Comparison of ENCODE assay signal across 2 cellular contexts in genomic region chr5:143770430-143770829, GRCh38.
TF ChIP-seq lines count a peak whose summit lies in the region.

No MANE protein-coding gene starts in this region.

TF ChIP-seq in GM23338, 12 proteins besides CTCF, POLR2A, EP300 and RAD21:
- TF ChIP-seq REST (IDR thresholded peaks at IDR 0.05; ENCODE audit: unreplicated experiment), result no peak
- TF ChIP-seq ZNF114 (CRISPR knock-in tag; IDR thresholded peaks at IDR 0.05), result no peak
- TF ChIP-seq ETS1 (IDR thresholded peaks at IDR 0.05), result no peak
- TF ChIP-seq EZH2 (IDR thresholded peaks at IDR 0.05; ENCODE audit: low read depth, unreplicated experiment), result no peak
TF ChIP-seq in GM23338: peak in this region for 0.

TF ChIP-seq in H1, 55 proteins besides CTCF, POLR2A, EP300 and RAD21 (continued from another document):
- no peak for TF ChIP-seq CREB1 (IDR thresholded peaks at IDR 0.05)
- TF ChIP-seq GTF2F1 (IDR thresholded peaks at IDR 0.05; ENCODE audit: borderline replicate concordance, low read depth, low read length), result no peak
- TF ChIP-seq MAX (IDR thresholded peaks at IDR 0.05), result no peak
- no peak for TF ChIP-seq CTBP2 (IDR thresholded peaks at IDR 0.05; ENCODE audit: borderline replicate concordance, insufficient read depth, insufficient read length, low read length)
- TF ChIP-seq CBX5 (IDR thresholded peaks at IDR 0.05; ENCODE audit: low read depth, low read length), result no peak
- no peak for TF ChIP-seq SIX5 (IDR thresholded peaks at IDR 0.05; ENCODE audit: low read depth, low read length)
- no peak for TF ChIP-seq RXRA (IDR thresholded peaks at IDR 0.05; ENCODE audit: insufficient read depth, low read depth, low read length)
- no peak for TF ChIP-seq BCL11A (IDR thresholded peaks at IDR 0.05; ENCODE audit: low read depth in 2 of 2, low read length in 2 of 2)
- no peak for TF ChIP-seq GABPA (IDR thresholded peaks at IDR 0.05; ENCODE audit: borderline replicate concordance, insufficient read depth, low read length)
- no peak for TF ChIP-seq POLR2AphosphoS5 (IDR thresholded peaks at IDR 0.05; ENCODE audit: low read depth, low read length)
